Comparison of ENCODE assay signal across 5 cellular contexts in genomic region chr16:20546278-20546853, GRCh38. TPM values are rescaled to one million over a fixed set of nuclear protein-coding genes. Genes with fewer than 3 reads are reported as not detected.
"Had no signal": no experiment of that assay in that cellular context is flagged by ENCODE, and none has a peak within 500 bp of the region (broad histone marks: within the 10 kb centered on the region; RNA-seq: fewer than 3 reads in every experiment).

No MANE protein-coding gene starts in this region.

RNA-seq across cellular contexts. Expression of gene ACSM2B, which starts 29.8 kb away (rescaled TPM):
- total RNA-seq: GM23338, H1, H9, HT-29, IMR-90 had no signal
- polyA plus RNA-seq: GM23338, H1, IMR-90 had no signal
